8 cellular contexts compared by ENCODE assay signal in the genomic region with DNA sequence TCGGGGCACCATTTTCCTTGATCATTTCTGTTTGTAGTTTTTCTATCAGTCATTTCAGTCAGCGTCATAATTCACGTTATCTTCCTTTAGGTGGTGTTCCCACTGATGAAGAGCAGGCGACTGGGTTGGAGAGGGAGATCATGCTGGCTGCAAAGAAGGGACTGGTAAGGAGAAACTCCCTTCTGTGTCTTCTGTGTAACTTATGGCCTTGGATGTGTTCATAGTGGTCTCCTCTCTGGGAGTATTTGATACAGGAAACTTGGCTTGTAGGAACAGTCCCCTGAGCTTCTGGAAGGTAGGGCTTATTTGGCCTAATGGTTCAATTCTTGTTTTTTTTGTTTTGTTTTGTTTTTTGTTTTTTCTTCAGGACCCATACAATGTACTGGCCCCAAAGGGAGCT. TPM values are rescaled to one million over a fixed set of nuclear protein-coding genes. Genes with fewer than 3 reads are reported as not detected.
DNase-seq lines count a peak whose midpoint lies in the region; ATAC-seq and TF ChIP-seq lines count a peak whose summit lies in the region.

No MANE protein-coding gene starts in this region.

- no peaks in the 10 kb centered on the region for H3K9me3 ChIP-seq in gastroesophageal sphincter
- no peaks in the 10 kb centered on the region for H3K9me3 ChIP-seq in skeletal muscle tissue (ENCODE audit: control insufficient read depth in 3 of 3, low read length in 3 of 3)

- no peak for TF ChIP-seq EP300 in gastroesophageal sphincter (IDR thresholded peaks at IDR 0.05)

- peak overlapping the region in 1 of 3 donors; percentile 100 for H3K9ac ChIP-seq in skeletal muscle tissue (ENCODE audit: low read depth in 1 of 3, low read length in 3 of 3)

- no peaks in the 10 kb centered on the region for H3K27me3 ChIP-seq in gastroesophageal sphincter
- H3K27me3 ChIP-seq in skeletal muscle tissue (ENCODE audit: control insufficient read depth in 3 of 3, insufficient read depth in 3 of 3, low read length in 3 of 3): no peaks in the 10 kb centered on the region
- no peaks in the 10 kb centered on the region for H3K27me3 ChIP-seq in foreskin keratinocyte

- DNase-seq in GM20000 (ENCODE audit: low spot score) (peak; percentile 1), superior temporal gyrus (ENCODE audit: extremely low spot score) (no peak), foreskin keratinocyte (no peak)
- no peak for DNase-seq in stimulated activated CD4-positive, alpha-beta T cell treated with anti-CD3 and anti-CD28 coated beads, Interleukin-15, amount 100 ng/mL, for 24 hours

- ATAC-seq in gastroesophageal sphincter (no peak), HG03025 (IDR thresholded peaks at IDR 0.05; ENCODE audit: low FRiP score, unreplicated experiment) (no peak), foreskin keratinocyte (no peak)

- H3K27ac ChIP-seq in VCaP (peak overlapping the region; percentile 88; the same call in 1 of the 2 replicates), gastroesophageal sphincter (peak overlapping the region in 3 of 4 donors; percentile 22 to 97 (median 92)), skeletal muscle tissue (ENCODE audit: low read depth, low read length) (peak overlapping the region; percentile 93), foreskin keratinocyte (no peak overlapping the region)

- 83 to 93% methylated on average over 4 of the region's 4 CpGs for WGBS in gastroesophageal sphincter (ENCODE audit: low coverage in 1 of 2), 2 donors

- no peak for TF ChIP-seq CTCF in GM20000 (IDR thresholded peaks at IDR 0.05; ENCODE audit: extremely low read depth, missing control alignments)
- no peak for TF ChIP-seq CTCF in VCaP (conservative IDR thresholded peaks at IDR 0.05)
- no peak for TF ChIP-seq CTCF in gastroesophageal sphincter (IDR thresholded peaks at IDR 0.05)
- TF ChIP-seq CTCF in foreskin keratinocyte (conservative IDR thresholded peaks at IDR 0.05): no peak

- H3K4me1 ChIP-seq in gastroesophageal sphincter (peaks cover 0 to 31% (median 10%) of the 10 kb centered on the region in 3 donors), skeletal muscle tissue (ENCODE audit: control insufficient read depth in 3 of 3, insufficient read depth in 3 of 3, low read length in 3 of 3) (peaks cover 13 to 23% (median 18%) of the 10 kb centered on the region in 3 donors), foreskin keratinocyte (no peaks in the 10 kb centered on the region)

- no peak for TF ChIP-seq POLR2A in gastroesophageal sphincter (IDR thresholded peaks at IDR 0.05)

- H3K36me3 ChIP-seq in gastroesophageal sphincter: peaks cover 0 to 45% of the 10 kb centered on the region in 2 donors
- H3K36me3 ChIP-seq in skeletal muscle tissue (ENCODE audit: control insufficient read depth in 3 of 3, insufficient read depth in 3 of 3, low read length in 3 of 3): peaks cover 26 to 33% (median 30%) of the 10 kb centered on the region in 3 donors

- peak overlapping the region; percentile 82 to 91 for H3K4me3 ChIP-seq in gastroesophageal sphincter
- H3K4me3 ChIP-seq in skeletal muscle tissue (ENCODE audit: low read length in 3 of 3): peak overlapping the region; percentile 94 to 96 (median 96)

RNA-seq across cellular contexts. Expression of a gene that starts 1.1 kb away (rescaled TPM):
- total RNA-seq in gastroesophageal sphincter (100 to 1,000 TPM; 319 to 462 (median 396) TPM), skeletal muscle tissue (669 TPM), foreskin keratinocyte (225 and 247 TPM in 2 replicates)
- polyA plus RNA-seq in foreskin keratinocyte: 368 and 387 TPM in 2 replicates

RNA-seq across cellular contexts. Expression of a gene that starts 16.9 kb away (rescaled TPM):
- total RNA-seq in gastroesophageal sphincter: 10 to 100 TPM; 62.3 to 95.6 (median 88.4) TPM
- total RNA-seq in skeletal muscle tissue: 30.3 TPM
- 57.8 and 59.1 TPM in 2 replicates for total RNA-seq in foreskin keratinocyte
- polyA plus RNA-seq in foreskin keratinocyte: 52.7 and 54.0 TPM in 2 replicates

RNA-seq across cellular contexts. Expression of a gene that starts 22.5 kb away (rescaled TPM):
- total RNA-seq in gastroesophageal sphincter: 1 to 10 TPM; 1.5 to 6.7 (median 2.5) TPM
- 4.7 TPM for total RNA-seq in skeletal muscle tissue
- 0.58 and 0.71 TPM in 2 replicates for total RNA-seq in foreskin keratinocyte
- polyA plus RNA-seq in foreskin keratinocyte: 0.24 and 0.40 TPM in 2 replicates

RNA-seq across cellular contexts. Expression of a gene that starts 57.3 kb away (rescaled TPM):
- total RNA-seq in gastroesophageal sphincter (10 to 100 TPM in 2 of 4 donors, 1 to 10 TPM in 2; 1.7 to 89.7 (median 18.5) TPM), skeletal muscle tissue (43.3 TPM), foreskin keratinocyte (10.8 and 12.7 TPM in 2 replicates)
- 2.0 and 2.1 TPM in 2 replicates for polyA plus RNA-seq in foreskin keratinocyte
